Comparison of ENCODE assay signal across 24 cellular contexts in the genomic region with DNA sequence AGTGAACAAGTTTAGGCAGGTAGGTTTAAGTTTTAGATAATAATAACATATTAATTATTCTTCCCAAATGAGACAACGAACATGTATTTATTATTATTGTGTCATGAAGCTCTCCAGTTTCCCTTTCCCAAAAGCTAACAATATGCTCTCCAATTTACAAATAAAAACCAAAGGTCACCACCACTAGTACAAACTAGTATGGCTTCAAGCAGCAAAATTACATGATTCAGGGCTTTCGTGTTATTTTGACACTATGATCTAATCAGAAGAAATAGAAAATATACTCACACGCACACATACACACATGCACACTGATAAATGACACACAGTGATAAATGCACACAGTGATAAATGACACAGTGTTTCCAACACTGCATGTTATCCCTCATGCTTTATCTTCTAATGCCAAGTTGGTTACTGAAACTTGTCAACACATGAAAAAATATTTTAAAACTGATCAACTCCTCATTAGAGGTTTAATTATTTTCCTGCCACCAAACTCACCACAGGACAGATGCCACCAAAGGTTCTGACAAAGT.
DNase-seq lines count a peak whose midpoint lies in the region; ATAC-seq, FAIRE-seq and TF ChIP-seq lines count a peak whose summit lies in the region.
"Had no signal": no experiment of that assay in that cellular context is flagged by ENCODE, and none has a peak within 500 bp of the region (broad histone marks: within the 10 kb centered on the region; RNA-seq: fewer than 3 reads in every experiment).

No MANE protein-coding gene starts in this region.

- H3K4me1 ChIP-seq in GM23338 (ENCODE audit: insufficient read depth), result peaks cover 16% of the 10 kb centered on the region; the same call in 1 of the 2 replicates
- H3K4me1 ChIP-seq in K562 (replicated peaks in 1 of 2; ENCODE audit: control insufficient read depth in 2 of 2, insufficient read depth in 2 of 2, low read length in 2 of 2), result peaks cover 0 to 12% of the 10 kb centered on the region in 2 experiments; a peak in 2 of 5 replicates
- H3K4me1 ChIP-seq in foreskin keratinocyte, result peaks cover 14% of the 10 kb centered on the region

- H3K27me3 ChIP-seq in GM23338 (ENCODE audit: insufficient read depth) (no peaks in the 10 kb centered on the region), K562 (ENCODE audit: control insufficient read depth in 2 of 2, insufficient read depth in 2 of 2, low read length in 2 of 2) (no peaks in the 10 kb centered on the region), foreskin keratinocyte (no peaks in the 10 kb centered on the region)
- H3K27me3 ChIP-seq: BLaER1 treated with 17β-estradiol and CSF1 and Interleukin-3, amounts not matched to agents 10 nM and 100 nM had no signal

- intact Hi-C loops in K562 (cut with micrococcal nuclease), result no loop called here

- H3K4me1 Mint-ChIP-seq in GM23338 (peaks cover 11% of the 10 kb centered on the region), type B pancreatic cell (ENCODE audit: unreplicated experiment) (peaks cover 9% of the 10 kb centered on the region), WTC11 (peaks cover 11% of the 10 kb centered on the region)

- TF ChIP-seq CTCF in GM23338 (conservative IDR thresholded peaks at IDR 0.05; ENCODE audit: low read depth in 2 of 2), result no peak
- TF ChIP-seq CTCF in K562 (IDR thresholded peaks at IDR 0.05 in 2 of 3, conservative IDR thresholded peaks at IDR 0.05 in 1 of 3; ENCODE audit: insufficient read depth in 2 of 3, low read depth in 1 of 3, low read length in 3 of 3), result no peak
- TF ChIP-seq CTCF in foreskin keratinocyte (conservative IDR thresholded peaks at IDR 0.05), result no peak
- TF ChIP-seq CTCF in type B pancreatic cell (conservative IDR thresholded peaks at IDR 0.05), result no peak
- TF ChIP-seq CTCF in WTC11 (IDR thresholded peaks at IDR 0.05), result no peak

- H3K9ac ChIP-seq in K562 (ENCODE audit: insufficient read depth in 1 of 2, low read depth in 2 of 2, low read length in 2 of 2), result no peak overlapping the region
- H3K9ac ChIP-seq: BLaER1 treated with 17β-estradiol and CSF1 and Interleukin-3, amounts not matched to agents 10 nM and 100 nM had no signal

- no peak for TF ChIP-seq POLR2A in K562 (conservative IDR thresholded peaks at IDR 0.05)

- H3K4me3 Mint-ChIP-seq in GM23338, result no peak overlapping the region
- H3K4me3 Mint-ChIP-seq in type B pancreatic cell, result no peak overlapping the region
- H3K4me3 Mint-ChIP-seq in WTC11, result no peak overlapping the region
- H3K4me3 Mint-ChIP-seq: CD4-positive, alpha-beta T cell had no signal

- H3F3A ChIP-seq in GM23338 (replicated peaks; ENCODE audit: low read depth), result no peaks in the 10 kb centered on the region

- no peak for FAIRE-seq in K562 (lab: Jason Lieb, UNC)
- FAIRE-seq: A549, GM12892 had no signal

- peaks cover 54% of the 10 kb centered on the region for H4K20me1 ChIP-seq in GM23338 (replicated peaks; ENCODE audit: insufficient read depth)
- no peaks in the 10 kb centered on the region for H4K20me1 ChIP-seq in K562 (replicated peaks; ENCODE audit: control insufficient read depth, insufficient read depth, low read length)

- 6% methylated on average over 3 of the region's 3 CpGs for WGBS in K562 (ENCODE audit: insufficient coverage, low coverage, missing lambda C conversion rate)

- no peaks in the 10 kb centered on the region for H3K27me3 Mint-ChIP-seq in GM23338 (ENCODE audit: insufficient read depth, low read depth, poor library complexity)
- no peaks in the 10 kb centered on the region for H3K27me3 Mint-ChIP-seq in type B pancreatic cell
- no peaks in the 10 kb centered on the region for H3K27me3 Mint-ChIP-seq in WTC11 (ENCODE audit: low read depth)
- H3K27me3 Mint-ChIP-seq: CD4-positive, alpha-beta T cell had no signal

- H3K36me3 Mint-ChIP-seq in GM23338 (ENCODE audit: low read depth) (peaks cover 4% of the 10 kb centered on the region; the same call in 2 of the 3 replicates), type B pancreatic cell (peaks cover 6% of the 10 kb centered on the region), WTC11 (no peaks in the 10 kb centered on the region)

- H3K9me3 ChIP-seq in K562 (replicated peaks; ENCODE audit: control insufficient read depth, insufficient read depth, low read depth, low read length), result no peaks in the 10 kb centered on the region
- H3K9me3 ChIP-seq: A549; BLaER1 treated with 17β-estradiol and CSF1 and Interleukin-3, amounts not matched to agents 10 nM and 100 nM had no signal

- H3K79me2 ChIP-seq in GM23338 (replicated peaks; ENCODE audit: insufficient read depth) (peaks cover 94% of the 10 kb centered on the region), K562 (ENCODE audit: control insufficient read depth, insufficient read depth, low read length) (peaks cover 51% of the 10 kb centered on the region)

- no TSS peak for BruUV-seq in K562 (replicated peaks; lab: Mats Ljungman, UMichigan)

- DNase-seq in GM23338 (ENCODE audit: low spot score) (no peak), K562 (ENCODE audit: extremely low read depth in 1 of 4, low spot score in 3 of 4) (no peak), foreskin keratinocyte (peak in 1 of 2 donors; percentile 21), type B pancreatic cell (ENCODE audit: extremely low spot score, unreplicated experiment) (no peak), WTC11 (ENCODE audit: low spot score) (no peak), NCI-H69 (lab: John Stamatoyannopoulos, UW) (no peak)
- DNase-seq: AML-193; CD4-positive, alpha-beta T cell; DMS 273 treated with DMSO at 0.1 percent for 48 hours; DMS79 treated with DMSO at 0.1 percent for 48 hours; KBM-7; MV-4-11; NCI-H1105 treated with DMSO at 0.1 percent for 48 hours; NCI-H146; NCI-H2029; NCI-H526 treated with DMSO at 0.1 percent for 48 hours; SHP77 treated with DMSO at 0.1 percent for 48 hours had no signal

- no peak overlapping the region for H3K4me3 ChIP-seq in GM23338
- no peak overlapping the region for H3K4me3 ChIP-seq in K562
- H3K4me3 ChIP-seq: A549; BLaER1 treated with 17β-estradiol and CSF1 and Interleukin-3, amounts not matched to agents 10 nM and 100 nM had no signal

- H3K9me1 ChIP-seq in K562 (ENCODE audit: control insufficient read depth, insufficient read depth, low read length), result no peaks in the 10 kb centered on the region

- H3K36me3 ChIP-seq in GM23338 (ENCODE audit: insufficient read depth) (no peaks in the 10 kb centered on the region), K562 (ENCODE audit: control insufficient read depth, insufficient read depth, low read length) (no peaks in the 10 kb centered on the region)

- H2AFZ ChIP-seq in GM23338, result no peak overlapping the region
- no peak overlapping the region for H2AFZ ChIP-seq in K562 (ENCODE audit: low read depth, low read length)

- H3K9me2 ChIP-seq in GM23338 (ENCODE audit: insufficient read depth), result no peaks in the 10 kb centered on the region

- POLR2A ChIA-PET in K562 (lab: Yijun Ruan, JAX), result interaction anchor here (0.6 kb wide), 1 partner anchor 72 kb away, joined by 3 read pairs; no protein-coding TSS in a partner anchor
- POLR2A ChIA-PET in WTC11 (lab: Charles Lee), result no interaction called here

- H3K4me2 ChIP-seq in GM23338, result peak overlapping the region; percentile 34; the same call in 1 of the 2 replicates
- peak overlapping the region; percentile 37; the same call in 1 of the 2 replicates for H3K4me2 ChIP-seq in K562 (ENCODE audit: insufficient read depth, low read length)
- H3K4me2 ChIP-seq: A549; BLaER1 treated with 17β-estradiol and CSF1 and Interleukin-3, amounts not matched to agents 10 nM and 100 nM had no signal

- no peak for TF ChIP-seq RAD21 in K562 (CRISPR knock-in tag; conservative IDR thresholded peaks at IDR 0.05 in 1 of 2, IDR thresholded peaks at IDR 0.05 in 1 of 2)

- H3K9me3 Mint-ChIP-seq in GM23338 (no peaks in the 10 kb centered on the region), type B pancreatic cell (no peaks in the 10 kb centered on the region), WTC11 (no peaks in the 10 kb centered on the region)
- H3K9me3 Mint-ChIP-seq: CD4-positive, alpha-beta T cell had no signal

- H3K27ac Mint-ChIP-seq in GM23338 (peak overlapping the region; percentile 31; the same call in 1 of the 2 replicates), type B pancreatic cell (peak overlapping the region; percentile 15), WTC11 (no peak overlapping the region)
- H3K27ac Mint-ChIP-seq: CD4-positive, alpha-beta T cell had no signal

- no peak; the same call in 1 of the 2 replicates for TF ChIP-seq EP300 in K562 (IDR thresholded peaks at IDR 0.05; ENCODE audit: low read length)

- in situ Hi-C loops in K562 (cut with MboI), result no loop called here

- CTCF ChIA-PET in K562 (lab: Yijun Ruan, JAX; ENCODE audit: low intra/inter-chr PET ratio), result no interaction called here
- CTCF ChIA-PET in WTC11 (lab: Charles Lee), result no interaction called here

- H3K27ac ChIP-seq in GM23338 (ENCODE audit: low read depth) (no peak overlapping the region), K562 (ENCODE audit: extremely low read depth, low read depth, low read length) (no peak overlapping the region), foreskin keratinocyte (peak overlapping the region; percentile 0)
- H3K27ac ChIP-seq: A549; BLaER1 treated with 17β-estradiol and CSF1 and Interleukin-3, amounts not matched to agents 10 nM and 100 nM; RWPE1 had no signal

- no peak for ATAC-seq in GM23338
- ATAC-seq in K562, result peak; percentile 66
- peak; percentile 54 for ATAC-seq in foreskin keratinocyte
- ATAC-seq in WTC11, result no peak
- ATAC-seq in HG03135 (IDR thresholded peaks at IDR 0.05; ENCODE audit: unreplicated experiment), result no peak
- ATAC-seq: A549, HCT116, Panc1 had no signal

TF ChIP-seq in GM23338, 12 proteins besides CTCF, POLR2A, EP300 and RAD21 (continues in another document):
- no peak for TF ChIP-seq ZNF331 (CRISPR knock-in tag; IDR thresholded peaks at IDR 0.05; ENCODE audit: low read depth)
- no peak for TF ChIP-seq EZH2 (IDR thresholded peaks at IDR 0.05; ENCODE audit: low read depth, unreplicated experiment)

TF ChIP-seq in K562, 482 proteins besides CTCF, POLR2A, EP300 and RAD21 (continues in another document):
- TF ChIP-seq, protein P1, sequence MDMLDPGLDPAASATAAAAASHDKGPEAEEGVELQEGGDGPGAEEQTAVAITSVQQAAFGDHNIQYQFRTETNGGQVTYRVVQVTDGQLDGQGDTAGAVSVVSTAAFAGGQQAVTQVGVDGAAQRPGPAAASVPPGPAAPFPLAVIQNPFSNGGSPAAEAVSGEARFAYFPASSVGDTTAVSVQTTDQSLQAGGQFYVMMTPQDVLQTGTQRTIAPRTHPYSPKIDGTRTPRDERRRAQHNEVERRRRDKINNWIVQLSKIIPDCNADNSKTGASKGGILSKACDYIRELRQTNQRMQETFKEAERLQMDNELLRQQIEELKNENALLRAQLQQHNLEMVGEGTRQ (CRISPR knock-in tag; IDR thresholded peaks at IDR 0.05), result no peak
- TF ChIP-seq MEIS2 (IDR thresholded peaks at IDR 0.05; ENCODE audit: partially characterized antibody), result peak; percentile 82

TF ChIP-seq in WTC11, 78 proteins besides CTCF, POLR2A, EP300 and RAD21 (continues in another document):
- TF ChIP-seq JUN (CRISPR knock-in tag; IDR thresholded peaks at IDR 0.05) (no peak), CREB1 (CRISPR knock-in tag; IDR thresholded peaks at IDR 0.05) (no peak)

Comparison
In these comparisons a context has a peak if more than half of its experiments do, and no peak if none do; other contexts are left out.
1. ATAC-seq: peak in K562 (single experiment) and foreskin keratinocyte (single experiment); none in GM23338 (single experiment), WTC11 (single experiment) and HG03135 (single experiment).